Comparison of ENCODE assay signal across 23 cellular contexts in genomic region chr17:21374455-21375161, GRCh38. TPM values are rescaled to one million over a fixed set of nuclear protein-coding genes. Genes with fewer than 3 reads are reported as not detected.
A peak's percentile ranks its signal among the peaks of the same experiment; 100 is the strongest.
DNase-seq lines count a peak whose midpoint lies in the region; ATAC-seq, FAIRE-seq and TF ChIP-seq lines count a peak whose summit lies in the region.
"Had no signal": no experiment of that assay in that cellular context is flagged by ENCODE, and none has a peak within 500 bp of the region (broad histone marks: within the 10 kb centered on the region; RNA-seq: fewer than 3 reads in every experiment).

No MANE protein-coding gene starts in this region.

- intact Hi-C loops in body of pancreas (cut with DNase I), result no loop called here

- TF ChIP-seq CTCF in A549 (IDR thresholded peaks at IDR 0.05) (peak; percentile 21; the same call in 1 of the 3 replicates), GM12865 (IDR thresholded peaks at IDR 0.05; ENCODE audit: insufficient read depth, low read depth, low read length, missing control alignments) (no peak), cardiac fibroblast (IDR thresholded peaks at IDR 0.05; ENCODE audit: low read depth, low read length) (no peak), body of pancreas (IDR thresholded peaks at IDR 0.05) (no peak), right atrium auricular region (IDR thresholded peaks at IDR 0.05) (no peak)

- H3K27me3 ChIP-seq in body of pancreas (peaks cover 0 to 25% of the 10 kb centered on the region in 2 donors), right atrium auricular region (no peaks in the 10 kb centered on the region)
- H3K27me3 ChIP-seq: testis had no signal

- no peak for TF ChIP-seq EP300 in A549 (IDR thresholded peaks at IDR 0.05)

- H3K4me3 ChIP-seq in A549 (no peak overlapping the region), GM12865 (ENCODE audit: low read depth, low read length) (no peak overlapping the region), cardiac fibroblast (replicated peaks in 1 of 2; ENCODE audit: low read depth in 2 of 2, low read length in 2 of 2) (no peak overlapping the region), body of pancreas (no peak overlapping the region), right atrium auricular region (no peak overlapping the region)
- H3K4me3 ChIP-seq: colonic mucosa, heart right ventricle, lower lobe of right lung, testis had no signal

- CTCF ChIA-PET in A549 (lab: Yijun Ruan, JAX), result interaction anchor here (1.0 to 4.0 kb wide), 6 partner anchors 10 to 98 kb away, joined by 3 to 20 read pairs (median 7); no protein-coding TSS in a partner anchor
- CTCF ChIA-PET in T-cell (lab: Charles Lee), result no interaction called here

- no peak overlapping the region for H3K4me3 Mint-ChIP-seq in T-cell

- TF ChIP-seq POLR2A in A549 (IDR thresholded peaks at IDR 0.05; ENCODE audit: low read length), result no peak
- no peak for TF ChIP-seq POLR2A in body of pancreas (IDR thresholded peaks at IDR 0.05)

- H3K27ac ChIP-seq in A549 (no peak overlapping the region), body of pancreas (no peak overlapping the region), right atrium auricular region (no peak overlapping the region)
- H3K27ac ChIP-seq: colonic mucosa, heart right ventricle, lower lobe of right lung, testis had no signal

- H3K4me1 ChIP-seq in A549, result peaks cover 4% of the 10 kb centered on the region; the same call in 1 of the 3 replicates
- peaks cover 31% of the 10 kb centered on the region for H3K4me1 ChIP-seq in body of pancreas
- H3K4me1 ChIP-seq in right atrium auricular region, result peaks cover 0 to 66% of the 10 kb centered on the region in 2 donors

- WGBS in A549 (ENCODE audit: missing lambda C conversion rate), result 69% methylated on average over 8 of the region's 8 CpGs
- 56 to 62% methylated on average over 5 to 8 of the region's 8 CpGs for WGBS in body of pancreas, 2 donors

- no peak for TF ChIP-seq RAD21 in A549 (conservative IDR thresholded peaks at IDR 0.05 in 1 of 2, IDR thresholded peaks at IDR 0.05 in 1 of 2)

- H3K27ac Mint-ChIP-seq in T-cell, result no peak overlapping the region
- H3K27ac Mint-ChIP-seq: activated naive CD4-positive, alpha-beta T cell treated with anti-CD3 and anti-CD28 coated beads, Interleukin-2, amount 50 U/mL, for 24 hours; activated T-cell treated with anti-CD3 and anti-CD28 coated beads, Interleukin-2, amount 50 U/mL, for 72 hours; stimulated activated effector memory CD8-positive, alpha-beta T cell treated with anti-CD3 and anti-CD28 coated beads, Interleukin-12 subunit alpha, Interleukin-12 subunit beta, amount 100 ng/mL, for 72 hours had no signal

- H3K9me3 ChIP-seq in A549 (no peaks in the 10 kb centered on the region), body of pancreas (no peaks in the 10 kb centered on the region), right atrium auricular region (no peaks in the 10 kb centered on the region)
- H3K9me3 ChIP-seq: colonic mucosa, heart right ventricle, lower lobe of right lung, testis had no signal

- no peak for ATAC-seq in A549
- ATAC-seq in T-cell (replicated peaks in 1 of 4), result no peak
- no peak for ATAC-seq in body of pancreas
- ATAC-seq: activated T-cell treated with anti-CD3 and anti-CD28 coated beads, Interleukin-2, amount 50 U/mL, for 72 hours; heart right ventricle; lower lobe of right lung; right cardiac atrium; stimulated activated effector memory CD8-positive, alpha-beta T cell treated with anti-CD3 and anti-CD28 coated beads, Interleukin-12 subunit alpha, Interleukin-12 subunit beta, amount 100 ng/mL, for 72 hours had no signal

- POLR2A ChIA-PET in A549 (lab: Yijun Ruan, JAX) (no interaction called here), T-cell (lab: Charles Lee) (no interaction called here)

- H3K4me2 ChIP-seq in A549, result no peak overlapping the region

- peaks cover 12 to 38% of the 10 kb centered on the region in 2 donors for H3K27me3 Mint-ChIP-seq in T-cell

- no peaks in the 10 kb centered on the region for H3K36me3 Mint-ChIP-seq in T-cell
- H3K36me3 Mint-ChIP-seq: activated naive CD4-positive, alpha-beta T cell treated with anti-CD3 and anti-CD28 coated beads, Interleukin-2, amount 50 U/mL, for 24 hours; stimulated activated effector memory CD8-positive, alpha-beta T cell treated with anti-CD3 and anti-CD28 coated beads, Interleukin-12 subunit alpha, Interleukin-12 subunit beta, amount 100 ng/mL, for 72 hours had no signal

- H3K9me3 Mint-ChIP-seq in T-cell, result no peaks in the 10 kb centered on the region
- H3K9me3 Mint-ChIP-seq: activated naive CD4-positive, alpha-beta T cell treated with anti-CD3 and anti-CD28 coated beads, Interleukin-2, amount 50 U/mL, for 24 hours; activated T-cell treated with anti-CD3 and anti-CD28 coated beads, Interleukin-2, amount 50 U/mL, for 72 hours; stimulated activated effector memory CD8-positive, alpha-beta T cell treated with anti-CD3 and anti-CD28 coated beads, Interleukin-12 subunit alpha, Interleukin-12 subunit beta, amount 100 ng/mL, for 72 hours had no signal

- no peak for FAIRE-seq in A549 (lab: Jason Lieb, UNC)
- FAIRE-seq: astrocyte, endometrium had no signal

- H3K4me1 Mint-ChIP-seq in T-cell, result peaks cover 4 to 18% (median 11%) of the 10 kb centered on the region in 3 donors

- H3K36me3 ChIP-seq in body of pancreas (replicated peaks in 1 of 2; ENCODE audit: insufficient read depth in 1 of 2, low read depth in 2 of 2) (no peaks in the 10 kb centered on the region), right atrium auricular region (no peaks in the 10 kb centered on the region)
- H3K36me3 ChIP-seq: colonic mucosa, heart right ventricle, lower lobe of right lung had no signal

- DNase-seq in A549 (ENCODE audit: low read depth in 1 of 2, low spot score in 1 of 2) (peak in 1 of 2 experiments; percentile 31), GM12865 (ENCODE audit: low read depth) (peak; percentile 17), MV-4-11 (lab: John Stamatoyannopoulos, UW) (peak; percentile 37), cardiac fibroblast (ENCODE audit: low read depth in 2 of 2) (peak; percentile 9 to 54), T-cell (no peak), NCI-H1930 (lab: John Stamatoyannopoulos, UW) (no peak), body of pancreas (no peak), right atrium auricular region (ENCODE audit: low spot score) (no peak)
- DNase-seq: activated CD8-positive, alpha-beta memory T cell treated with anti-CD3 and anti-CD28 coated beads for 24 hours; activated T-cell treated with anti-CD3 and anti-CD28 coated beads, Interleukin-2, amount 50 U/mL, for 72 hours; colonic mucosa; EL; heart right ventricle; lower lobe of right lung; NCI-H1436; NCI-H526 treated with DMSO at 0.1 percent for 48 hours; testis had no signal

TF ChIP-seq in A549, 52 proteins besides CTCF, POLR2A, EP300 and RAD21:
- TF ChIP-seq RNF2 (IDR thresholded peaks at IDR 0.05; ENCODE audit: borderline replicate concordance, low read depth) (no peak), SREBF2 (IDR thresholded peaks at IDR 0.05) (no peak), FOXS1 (CRISPR knock-in tag; IDR thresholded peaks at IDR 0.05) (no peak), BCL3 (IDR thresholded peaks at IDR 0.05) (no peak), KDM1A (IDR thresholded peaks at IDR 0.05; ENCODE audit: low read depth) (peak; percentile 53; the same call in 1 of the 2 replicates), NR3C1 (IDR thresholded peaks at IDR 0.05) (no peak), EHF (CRISPR knock-in tag; IDR thresholded peaks at IDR 0.05) (no peak), JUN (IDR thresholded peaks at IDR 0.05) (no peak), SMC3 (IDR thresholded peaks at IDR 0.05) (0 out of 3 replicates have a peak, but pooled peaks have one; percentile 11), HOXB5 (CRISPR knock-in tag; IDR thresholded peaks at IDR 0.05) (no peak), TP53 (CRISPR knock-in tag; IDR thresholded peaks at IDR 0.05) (no peak)

RNA-seq across cellular contexts. Expression of gene KCNJ12, which starts 1.5 kb away (rescaled TPM):
- polyA plus RNA-seq in A549 (2011; rRNA removed), result 0.34 and 0.38 TPM in 2 replicates
- 0.82 and 1.0 TPM in 2 replicates for polyA plus RNA-seq in A549 (2012; cell fraction: cytosol; rRNA removed)
- 1.5 and 1.7 TPM in 2 replicates for polyA plus RNA-seq in A549 (2012; cell fraction: nucleus; rRNA removed)
- 0.44 to 0.54 TPM (median 0.46 TPM) in 3 replicates for polyA plus RNA-seq in A549 (2017; fragmentation: RNase III; extraction: RNeasy Plus Mini Kit Qiagen cat#74134 plus additional on column Dnase treatment)
- polyA minus RNA-seq in A549 (2011; rRNA and poly(A)+ RNA removed), result 0.37 and 0.44 TPM in 2 replicates
- total RNA-seq in T-cell, result under 1 TPM; 0.03 to 0.23 (median 0.10) TPM
- total RNA-seq in body of pancreas, result under 1 TPM; 0.52 to 0.99 TPM
- 10 to 100 TPM; 12.0 to 17.3 TPM for total RNA-seq in right atrium auricular region
- total RNA-seq: activated T-cell treated with anti-CD3 and anti-CD28 coated beads, Interleukin-2, amount 50 U/mL, for 72 hours; HT-29 had no signal

Comparison
In these comparisons a context has a peak if more than half of its experiments do, and no peak if none do; other contexts are left out.
1. DNase-seq: peak in GM12865 (single experiment), MV-4-11 (single experiment) and cardiac fibroblast (2 of 2); none in T-cell (0 of 34), NCI-H1930 (0 of 2), body of pancreas (0 of 4) and right atrium auricular region (single experiment).
2. RNA of gene KCNJ12, which starts 1.5 kb away (total RNA-seq): 12.0 to 17.3 TPM in right atrium auricular region; 0.52 to 0.99 TPM in body of pancreas and 0.03 to 0.23 TPM in T-cell; every median in the first group is over 4 times any median in the second.